In genomic region chr11:36155770-36156485, GRCh38 we compare ENCODE assay signal across 9 cellular contexts.
DNase-seq lines count a peak whose midpoint lies in the region; ATAC-seq and TF ChIP-seq lines count a peak whose summit lies in the region.
"Had no signal": no experiment of that assay in that cellular context is flagged by ENCODE, and none has a peak within 500 bp of the region (broad histone marks: within the 10 kb centered on the region; RNA-seq: fewer than 3 reads in every experiment).

No MANE protein-coding gene starts in this region.

- H2BK15ac ChIP-seq in mesendoderm (replicated peaks; ENCODE audit: low read depth), result no peak overlapping the region

- H3K36me3 Mint-ChIP-seq in stimulated activated effector memory CD8-positive, alpha-beta T cell treated with anti-CD3 and anti-CD28 coated beads, Interleukin-12 subunit alpha, Interleukin-12 subunit beta, amount 100 ng/mL, for 72 hours, result no peaks in the 10 kb centered on the region
- H3K36me3 Mint-ChIP-seq: CD8-positive, alpha-beta T cell had no signal

- H3K79me2 ChIP-seq in mesendoderm (ENCODE audit: control insufficient read depth, insufficient read depth, low read length), result no peaks in the 10 kb centered on the region

- no peak overlapping the region for H3K18ac ChIP-seq in mesendoderm (ENCODE audit: low read length)

- no peak overlapping the region for H3K4me2 ChIP-seq in mesendoderm (ENCODE audit: low read length)

- H3K9me3 ChIP-seq in MG63, result no peaks in the 10 kb centered on the region

- H4K5ac ChIP-seq in mesendoderm (ENCODE audit: low read length), result no peak overlapping the region

- H3K4me3 ChIP-seq in AG04449 (ENCODE audit: low read depth, low read length) (no peak overlapping the region), MG63 (no peak overlapping the region), mesendoderm (ENCODE audit: low read length) (no peak overlapping the region)

- H3K23ac ChIP-seq in mesendoderm (ENCODE audit: low read length), result no peak overlapping the region

- no peaks in the 10 kb centered on the region for H3K79me1 ChIP-seq in mesendoderm (ENCODE audit: low read length)

- CTCF ChIA-PET in AG04449 (lab: Yijun Ruan, JAX), result interaction anchor here (0.6 to 4.2 kb wide), 9 partner anchors 9 to 669 kb away, joined by 3 to 18 read pairs (median 3); no protein-coding TSS in a partner anchor

- POLR2A ChIA-PET in AG04449 (lab: Yijun Ruan, JAX), result no interaction called here

- H2AK5ac ChIP-seq in mesendoderm (ENCODE audit: low read length), result no peak overlapping the region

- H3K9me3 Mint-ChIP-seq in stimulated activated effector memory CD8-positive, alpha-beta T cell treated with anti-CD3 and anti-CD28 coated beads, Interleukin-12 subunit alpha, Interleukin-12 subunit beta, amount 100 ng/mL, for 72 hours, result no peaks in the 10 kb centered on the region
- H3K9me3 Mint-ChIP-seq: CD8-positive, alpha-beta T cell had no signal

- no peak overlapping the region for H2BK5ac ChIP-seq in mesendoderm (ENCODE audit: low read length)

- H3K27me3 ChIP-seq in MG63 (no peaks in the 10 kb centered on the region), mesendoderm (ENCODE audit: insufficient read depth, low read length, poor library complexity) (no peaks in the 10 kb centered on the region)

- no peak for DNase-seq in AG04449 (ENCODE audit: low read depth, low spot score)
- DNase-seq in MG63, result peak; percentile 79
- peak; percentile 72 for DNase-seq in cerebellum (ENCODE audit: low spot score)
- peak; percentile 43 for DNase-seq in mesendoderm
- no peak for DNase-seq in NCI-H2171 (lab: John Stamatoyannopoulos, UW)
- no peak for DNase-seq in stimulated activated CD4-positive, alpha-beta T cell treated with anti-CD3 and anti-CD28 coated beads, Interleukin-12 subunit alpha, Interleukin-12 subunit beta, amount 100 ng/mL, for 4 hours
- DNase-seq in stimulated activated effector memory CD8-positive, alpha-beta T cell treated with anti-CD3 and anti-CD28 coated beads, Interleukin-12 subunit alpha, Interleukin-12 subunit beta, amount 100 ng/mL, for 72 hours (ENCODE audit: low spot score in 2 of 2), result no peak
- DNase-seq: CD8-positive, alpha-beta T cell had no signal

- no peak overlapping the region for H3K4me3 Mint-ChIP-seq in stimulated activated effector memory CD8-positive, alpha-beta T cell treated with anti-CD3 and anti-CD28 coated beads, Interleukin-12 subunit alpha, Interleukin-12 subunit beta, amount 100 ng/mL, for 72 hours
- H3K4me3 Mint-ChIP-seq: CD8-positive, alpha-beta T cell had no signal

- peak; percentile 15 for TF ChIP-seq CTCF in AG04449 (IDR thresholded peaks at IDR 0.05; ENCODE audit: insufficient read depth, low read length, missing control alignments)

- no peaks in the 10 kb centered on the region for H3K4me1 ChIP-seq in mesendoderm (ENCODE audit: control insufficient read depth, low read depth, low read length)

- no peak overlapping the region for H2BK120ac ChIP-seq in mesendoderm (ENCODE audit: low read depth, low read length)

- no peak overlapping the region for H3K27ac ChIP-seq in mesendoderm (ENCODE audit: low read depth, low read length)

- H4K8ac ChIP-seq in mesendoderm (ENCODE audit: low read depth, low read length), result no peak overlapping the region

- no peak overlapping the region for H3K56ac ChIP-seq in mesendoderm (ENCODE audit: low read length)

- no peaks in the 10 kb centered on the region for H3K36me3 ChIP-seq in MG63
- no peaks in the 10 kb centered on the region for H3K36me3 ChIP-seq in mesendoderm (ENCODE audit: control insufficient read depth, insufficient read depth, low read length)

- H3K4me1 Mint-ChIP-seq in stimulated activated effector memory CD8-positive, alpha-beta T cell treated with anti-CD3 and anti-CD28 coated beads, Interleukin-12 subunit alpha, Interleukin-12 subunit beta, amount 100 ng/mL, for 72 hours, result no peaks in the 10 kb centered on the region

- H3K9ac ChIP-seq in mesendoderm (ENCODE audit: low read length), result no peak overlapping the region

- no peak for ATAC-seq in stimulated activated effector memory CD8-positive, alpha-beta T cell treated with anti-CD3 and anti-CD28 coated beads, Interleukin-12 subunit alpha, Interleukin-12 subunit beta, amount 100 ng/mL, for 72 hours
- no peak for ATAC-seq in GM18907 (IDR thresholded peaks at IDR 0.05; ENCODE audit: unreplicated experiment)
- ATAC-seq: CD8-positive, alpha-beta T cell had no signal

- no peak overlapping the region for H3K4ac ChIP-seq in mesendoderm (ENCODE audit: low read depth, low read length)

- H3K27ac Mint-ChIP-seq in stimulated activated effector memory CD8-positive, alpha-beta T cell treated with anti-CD3 and anti-CD28 coated beads, Interleukin-12 subunit alpha, Interleukin-12 subunit beta, amount 100 ng/mL, for 72 hours, result no peak overlapping the region
- H3K27ac Mint-ChIP-seq: CD8-positive, alpha-beta T cell had no signal

- WGBS in mesendoderm (ENCODE audit: extremely low coverage, insufficient coverage, low lambda C conversion rate), result no CpG with 5 or more reads among the region's 9 CpGs

Comparison
In these comparisons a context has a peak if more than half of its experiments do, and no peak if none do; other contexts are left out.
1. DNase-seq: peak in MG63 (single experiment), cerebellum (single experiment) and mesendoderm (single experiment); none in AG04449 (single experiment), NCI-H2171 (single experiment), stimulated activated CD4-positive, alpha-beta T cell treated with anti-CD3 and anti-CD28 coated beads, Interleukin-12 subunit alpha, Interleukin-12 subunit beta, amount 100 ng/mL, for 4 hours (single experiment) and stimulated activated effector memory CD8-positive, alpha-beta T cell treated with anti-CD3 and anti-CD28 coated beads, Interleukin-12 subunit alpha, Interleukin-12 subunit beta, amount 100 ng/mL, for 72 hours (0 of 2).